In the genomic region with DNA sequence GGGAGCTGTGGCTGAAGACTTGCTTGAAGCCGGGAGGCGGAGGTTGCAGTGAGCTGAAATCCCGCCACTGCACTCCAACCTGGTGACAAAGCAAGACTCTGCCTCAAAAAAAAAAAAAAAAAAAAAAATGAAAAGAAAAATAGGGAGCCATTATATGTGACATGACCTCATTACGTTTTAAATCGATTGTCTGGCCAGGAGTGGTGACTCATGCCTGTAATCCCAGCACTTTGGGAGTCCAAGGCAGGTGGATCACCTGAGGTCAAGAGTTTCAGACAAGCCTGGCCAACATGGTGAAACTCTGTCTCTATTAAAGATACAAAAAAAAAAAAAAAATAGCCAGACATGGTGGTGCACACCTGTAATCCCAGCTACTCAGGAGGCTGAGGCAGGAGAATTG, we compare ENCODE assay signal across 5 cellular contexts. TPM values are rescaled to one million over a fixed set of nuclear protein-coding genes. Genes with fewer than 3 reads are reported as not detected.
DNase-seq lines count a peak whose midpoint lies in the region; ATAC-seq, FAIRE-seq and TF ChIP-seq lines count a peak whose summit lies in the region.
"Not testable (repeated sequence)": the region's sequence is repeated elsewhere in the genome, so short reads cannot be mapped to it uniquely, and the experiment has no call there.

No MANE protein-coding gene starts in this region.

- H3K4me3 Mint-ChIP-seq in Calu3 (ENCODE audit: low read depth, unreplicated experiment), result not testable (repeated sequence)

- H3K9me3 ChIP-seq in HepG2 (ENCODE audit: low read length), result not testable (repeated sequence)

- peak overlapping the region; percentile 16 for H3K27ac Mint-ChIP-seq in Calu3 (ENCODE audit: unreplicated experiment)

- not testable (repeated sequence) for H3K36me3 ChIP-seq in HepG2 (replicated peaks in 1 of 2; ENCODE audit: control insufficient read depth in 1 of 2, insufficient read depth in 2 of 2, low read length in 2 of 2)

- not testable (repeated sequence) for H3K4me1 ChIP-seq in HepG2 (ENCODE audit: insufficient read depth, low read length)

- H4K20me1 ChIP-seq in HepG2 (ENCODE audit: insufficient read depth, low read length), result not testable (repeated sequence)

- peaks cover 36% of the 10 kb centered on the region for H3K4me1 Mint-ChIP-seq in Calu3 (ENCODE audit: low read depth, unreplicated experiment)

- not testable (repeated sequence) for H3K27me3 ChIP-seq in HepG2 (ENCODE audit: control insufficient read depth in 1 of 2, insufficient read depth in 2 of 2, low read length in 2 of 2)

- POLR2A ChIA-PET in HepG2 (lab: Yijun Ruan, JAX), result not testable (repeated sequence)

- not testable (repeated sequence) for TF ChIP-seq RAD21 in HepG2 (CRISPR knock-in tag; IDR thresholded peaks at IDR 0.05)

- not testable (repeated sequence) for H2AFZ ChIP-seq in HepG2 (ENCODE audit: low read length)

- DNase-seq in Calu3, result peak; percentile 40
- DNase-seq in DMS53 treated with DMSO at 0.1 percent for 48 hours (lab: John Stamatoyannopoulos, UW; ENCODE audit: unreplicated experiment), result peak; percentile 37
- DNase-seq in NCI-H146 (lab: John Stamatoyannopoulos, UW), result peak; percentile 81
- DNase-seq in NCI-H69 (lab: John Stamatoyannopoulos, UW), result peak; percentile 19
- DNase-seq in HepG2 (ENCODE audit: low spot score), result not testable (repeated sequence)

- not testable (repeated sequence) for H3K9me3 Mint-ChIP-seq in Calu3 (ENCODE audit: low read depth, unreplicated experiment)

- TF ChIP-seq CTCF in Calu3 (IDR thresholded peaks at IDR 0.05; ENCODE audit: unreplicated experiment); HepG2 (CRISPR knock-in tag; IDR thresholded peaks at IDR 0.05): not testable (repeated sequence)

- H3K27me3 Mint-ChIP-seq in Calu3 (ENCODE audit: unreplicated experiment), result not testable (repeated sequence)

- H3K36me3 Mint-ChIP-seq in Calu3 (ENCODE audit: insufficient read depth, unreplicated experiment), result not testable (repeated sequence)

- not testable (repeated sequence) for TF ChIP-seq EP300 in HepG2 (IDR thresholded peaks at IDR 0.05; ENCODE audit: low read depth in 2 of 2, low read length in 2 of 2); HepG2 (CRISPR knock-in tag; IDR thresholded peaks at IDR 0.05; ENCODE audit: borderline replicate concordance)

- H3K4me2 ChIP-seq in HepG2 (ENCODE audit: low read depth, low read length), result not testable (repeated sequence)

- H3K4me3 ChIP-seq in HepG2 (replicated peaks in 1 of 3; ENCODE audit: insufficient read depth in 1 of 3, low read depth in 2 of 3, low read length in 3 of 3), result not testable (repeated sequence)

- FAIRE-seq in HepG2 (lab: Jason Lieb, UNC), result not testable (repeated sequence)

- in situ Hi-C loops in HepG2 (cut with HindIII; ENCODE audit: extremely low pct_ligation_motif_present, low pct_unique_long_range_greater_than_20kb), result not testable (repeated sequence)

- ATAC-seq in HepG2, result not testable (repeated sequence)

- not testable (repeated sequence) for H3K27ac ChIP-seq in HepG2 (ENCODE audit: extremely low read length, insufficient read depth, low read length)

- TF ChIP-seq POLR2A in HepG2 (IDR thresholded peaks at IDR 0.05; ENCODE audit: insufficient read depth in 1 of 2, low read depth in 2 of 2, low read length in 2 of 2), result not testable (repeated sequence)

- WGBS in HepG2 (ENCODE audit: low lambda C conversion rate), result 47% methylated on average over 5 of the region's 5 CpGs

- CTCF ChIA-PET in Calu3 (lab: Charles Lee), result interaction anchor here (1.0 kb wide), 2 partner anchors 14 to 18 kb away, joined by 3 read pairs; no protein-coding TSS in a partner anchor
- CTCF ChIA-PET in HepG2 (lab: Yijun Ruan, JAX; ENCODE audit: low intra/inter-chr PET ratio, low total read pairs), result not testable (repeated sequence)

- intact Hi-C loops in Calu3 (cut with micrococcal nuclease; ENCODE audit: unreplicated experiment); HepG2 (cut with micrococcal nuclease; ENCODE audit: unreplicated experiment): not testable (repeated sequence)

- not testable (repeated sequence) for BruUV-seq in Calu3 (replicated peaks; lab: Mats Ljungman, UMichigan); HepG2 (replicated peaks; lab: Mats Ljungman, UMichigan)

- H3K79me2 ChIP-seq in HepG2 (ENCODE audit: insufficient read depth, low read length), result not testable (repeated sequence)

- H3K9ac ChIP-seq in HepG2 (ENCODE audit: insufficient read depth, low read depth, low read length), result not testable (repeated sequence)

TF ChIP-seq in HepG2, 621 proteins besides CTCF, POLR2A, EP300 and RAD21:
- TF ChIP-seq, protein P1, sequence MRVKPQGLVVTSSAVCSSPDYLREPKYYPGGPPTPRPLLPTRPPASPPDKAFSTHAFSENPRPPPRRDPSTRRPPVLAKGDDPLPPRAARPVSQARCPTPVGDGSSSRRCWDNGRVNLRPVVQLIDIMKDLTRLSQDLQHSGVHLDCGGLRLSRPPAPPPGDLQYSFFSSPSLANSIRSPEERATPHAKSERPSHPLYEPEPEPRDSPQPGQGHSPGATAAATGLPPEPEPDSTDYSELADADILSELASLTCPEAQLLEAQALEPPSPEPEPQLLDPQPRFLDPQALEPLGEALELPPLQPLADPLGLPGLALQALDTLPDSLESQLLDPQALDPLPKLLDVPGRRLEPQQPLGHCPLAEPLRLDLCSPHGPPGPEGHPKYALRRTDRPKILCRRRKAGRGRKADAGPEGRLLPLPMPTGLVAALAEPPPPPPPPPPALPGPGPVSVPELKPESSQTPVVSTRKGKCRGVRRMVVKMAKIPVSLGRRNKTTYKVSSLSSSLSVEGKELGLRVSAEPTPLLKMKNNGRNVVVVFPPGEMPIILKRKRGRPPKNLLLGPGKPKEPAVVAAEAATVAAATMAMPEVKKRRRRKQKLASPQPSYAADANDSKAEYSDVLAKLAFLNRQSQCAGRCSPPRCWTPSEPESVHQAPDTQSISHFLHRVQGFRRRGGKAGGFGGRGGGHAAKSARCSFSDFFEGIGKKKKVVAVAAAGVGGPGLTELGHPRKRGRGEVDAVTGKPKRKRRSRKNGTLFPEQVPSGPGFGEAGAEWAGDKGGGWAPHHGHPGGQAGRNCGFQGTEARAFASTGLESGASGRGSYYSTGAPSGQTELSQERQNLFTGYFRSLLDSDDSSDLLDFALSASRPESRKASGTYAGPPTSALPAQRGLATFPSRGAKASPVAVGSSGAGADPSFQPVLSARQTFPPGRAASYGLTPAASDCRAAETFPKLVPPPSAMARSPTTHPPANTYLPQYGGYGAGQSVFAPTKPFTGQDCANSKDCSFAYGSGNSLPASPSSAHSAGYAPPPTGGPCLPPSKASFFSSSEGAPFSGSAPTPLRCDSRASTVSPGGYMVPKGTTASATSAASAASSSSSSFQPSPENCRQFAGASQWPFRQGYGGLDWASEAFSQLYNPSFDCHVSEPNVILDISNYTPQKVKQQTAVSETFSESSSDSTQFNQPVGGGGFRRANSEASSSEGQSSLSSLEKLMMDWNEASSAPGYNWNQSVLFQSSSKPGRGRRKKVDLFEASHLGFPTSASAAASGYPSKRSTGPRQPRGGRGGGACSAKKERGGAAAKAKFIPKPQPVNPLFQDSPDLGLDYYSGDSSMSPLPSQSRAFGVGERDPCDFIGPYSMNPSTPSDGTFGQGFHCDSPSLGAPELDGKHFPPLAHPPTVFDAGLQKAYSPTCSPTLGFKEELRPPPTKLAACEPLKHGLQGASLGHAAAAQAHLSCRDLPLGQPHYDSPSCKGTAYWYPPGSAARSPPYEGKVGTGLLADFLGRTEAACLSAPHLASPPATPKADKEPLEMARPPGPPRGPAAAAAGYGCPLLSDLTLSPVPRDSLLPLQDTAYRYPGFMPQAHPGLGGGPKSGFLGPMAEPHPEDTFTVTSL (CRISPR knock-in tag; IDR thresholded peaks at IDR 0.05; ENCODE audit: borderline replicate concordance), result 0 out of 2 replicates have a peak, but pooled peaks have one; percentile 22
- TF ChIP-seq RARA (CRISPR knock-in tag; IDR thresholded peaks at IDR 0.05), result 0 out of 2 replicates have a peak, but pooled peaks have one; percentile 17
- peak; percentile 77 for TF ChIP-seq FOSL2 (CRISPR knock-in tag; IDR thresholded peaks at IDR 0.05)
- TF ChIP-seq CREB1 (IDR thresholded peaks at IDR 0.05), result 0 out of 2 replicates have a peak, but pooled peaks have one; percentile 61
- TF ChIP-seq CREB1, ATF7 (CRISPR knock-in tag; IDR thresholded peaks at IDR 0.05): not testable (repeated sequence)
- peak; percentile 74 for TF ChIP-seq ATF7 (IDR thresholded peaks at IDR 0.05)

RNA-seq across cellular contexts. Expression of gene TASP1, which starts 19.3 kb away (rescaled TPM):
- total RNA-seq in Calu3 (2022), result 16.5 and 20.0 TPM in 2 replicates
- 25.2 and 29.1 TPM in 2 replicates for total RNA-seq in HepG2 (2016; rRNA removed; fragmentation: Illumina TruSeq; extraction: Trizol)
- total RNA-seq in HepG2 (2016; cell fraction: cytosol; rRNA removed; fragmentation: Illumina TruSeq; extraction: Trizol; ENCODE audit: low read depth), result 74.0 and 76.2 TPM in 2 replicates
- total RNA-seq in HepG2 (2016; cell fraction: insoluble cytoplasmic fraction; rRNA removed; fragmentation: Illumina TruSeq; extraction: Trizol), result 25.6 and 27.8 TPM in 2 replicates
- 28.8 and 33.7 TPM in 2 replicates for total RNA-seq in HepG2 (2016; cell fraction: membrane; rRNA removed; fragmentation: Illumina TruSeq; extraction: Trizol)
- total RNA-seq in HepG2 (2016; cell fraction: nucleus; rRNA removed; fragmentation: Illumina TruSeq; extraction: Trizol), result 52.6 and 57.4 TPM in 2 replicates
- polyA plus RNA-seq in HepG2 (2011; rRNA removed), result 7.4 and 10.0 TPM in 2 replicates
- polyA plus RNA-seq in HepG2 (2011; cell fraction: cytosol; rRNA removed), result 6.1 and 7.3 TPM in 2 replicates
- 8.0 and 8.8 TPM in 2 replicates for polyA plus RNA-seq in HepG2 (2011; cell fraction: nucleus; rRNA removed)
- polyA plus RNA-seq in HepG2 (2012), result 7.7 and 10.7 TPM in 2 replicates
- polyA plus RNA-seq in HepG2 (2016; cell fraction: cytosol; fragmentation: Illumina TruSeq; extraction: Trizol; ENCODE audit: low read depth), result 3.5 and 4.1 TPM in 2 replicates
- polyA plus RNA-seq in HepG2 (2016; cell fraction: insoluble cytoplasmic fraction; fragmentation: Illumina TruSeq; extraction: Trizol; ENCODE audit: low read depth), result 24.5 and 25.1 TPM in 2 replicates
- polyA plus RNA-seq in HepG2 (2016; cell fraction: membrane; fragmentation: Illumina TruSeq; extraction: Trizol; ENCODE audit: low read depth), result 7.8 TPM in 2 replicates
- 14.4 and 16.7 TPM in 2 replicates for polyA plus RNA-seq in HepG2 (2016; cell fraction: nucleus; fragmentation: Illumina TruSeq; extraction: Trizol; ENCODE audit: insufficient read depth, low read depth)
- 15.6 and 18.8 TPM in 2 replicates for polyA minus RNA-seq in HepG2 (2011; rRNA and poly(A)+ RNA removed; ENCODE audit: low replicate concordance)
- polyA minus RNA-seq in HepG2 (2011; cell fraction: cytosol; rRNA and poly(A)+ RNA removed), result 9.9 and 13.1 TPM in 2 replicates
- polyA minus RNA-seq in HepG2 (2011; cell fraction: nucleus; rRNA and poly(A)+ RNA removed), result 76.1 and 88.3 TPM in 2 replicates
